19 cellular contexts compared by ENCODE assay signal in the genomic region with DNA sequence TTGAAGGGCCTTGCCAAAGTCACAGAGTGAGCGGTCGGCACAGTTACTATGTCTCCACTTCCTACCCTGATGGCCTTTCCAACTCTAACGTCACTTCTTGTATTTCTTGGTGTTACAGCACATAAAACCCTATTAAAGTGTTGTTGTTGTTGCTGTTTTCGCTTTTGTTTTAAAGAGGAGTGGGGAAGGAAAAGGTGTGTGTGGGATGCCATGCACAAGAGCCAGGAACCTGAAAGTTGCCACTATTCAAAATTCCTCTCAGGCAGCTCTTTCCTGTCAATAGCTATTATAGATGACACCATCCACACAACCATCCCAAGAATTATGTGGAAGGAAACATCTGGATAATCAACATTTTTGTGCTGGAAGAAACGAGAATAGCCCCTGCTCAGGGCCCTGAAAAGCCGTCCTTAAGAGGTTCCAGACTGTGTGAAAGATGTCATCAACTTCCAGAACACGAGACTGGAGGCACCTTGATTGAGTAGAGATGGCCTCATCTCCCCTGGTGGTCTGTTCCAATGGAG.
"Had no signal": no experiment of that assay in that cellular context is flagged by ENCODE, and none has a peak within 500 bp of the region (broad histone marks: within the 10 kb centered on the region; RNA-seq: fewer than 3 reads in every experiment).

No MANE protein-coding gene starts in this region.

- H3K27ac ChIP-seq: coronary artery, left lung, VCaP had no signal

- FAIRE-seq: small intestine had no signal

- H3K4me1 ChIP-seq: uterus had no signal

- H3K27me3 ChIP-seq: left lung, uterus had no signal

- H3K36me3 ChIP-seq: left lung, uterus had no signal

- DNase-seq: activated CD4-positive, alpha-beta T cell treated with anti-CD3 and anti-CD28 coated beads, Interleukin-2, amount 50 U/mL, for 1 hour; activated CD4-positive, CD25-positive, alpha-beta regulatory T cell treated with anti-CD3 and anti-CD28 coated beads, Interleukin-2, amount 50 U/mL, for 72 hours; activated CD8-positive, alpha-beta memory T cell treated with anti-CD3 and anti-CD28 coated beads, Interleukin-2, amount 50 U/mL, for 4 hours; activated naive CD4-positive, alpha-beta T cell treated with anti-CD3 and anti-CD28 coated beads for 36 hours; activated T-cell treated with anti-CD3 and anti-CD28 coated beads, Interleukin-2, amount 50 U/mL, for 4 hours; anterior cingulate cortex; effector CD8-positive, alpha-beta T cell; islet precursor cell; left lung; occipital lobe; small intestine; stimulated activated CD4-positive, alpha-beta T cell treated with anti-CD3 and anti-CD28 coated beads, Interleukin-15, amount 100 ng/mL, for 24 hours; stimulated activated CD4-positive, alpha-beta T cell treated with anti-CD3 and anti-CD28 coated beads, Interleukin-2, amount 100 ng/mL, for 48 hours; stimulated activated naive CD8-positive, alpha-beta T cell treated with anti-CD3 and anti-CD28 coated beads, Interleukin-15, amount 100 ng/mL, for 72 hours; SW 1271; T-helper 2 cell; uterus had no signal

- H3K9me3 ChIP-seq: left lung, uterus had no signal

- ATAC-seq: activated T-cell treated with anti-CD3 and anti-CD28 coated beads, Interleukin-2, amount 50 U/mL, for 4 hours; left lung; stimulated activated naive CD8-positive, alpha-beta T cell treated with anti-CD3 and anti-CD28 coated beads, Interleukin-15, amount 100 ng/mL, for 72 hours had no signal

- H3K4me3 ChIP-seq: coronary artery, left lung, uterus had no signal
